8 cellular contexts compared by ENCODE assay signal in genomic region chrX:63506320-63506719, GRCh38.
DNase-seq lines count a peak whose midpoint lies in the region; ATAC-seq lines count a peak whose summit lies in the region.

No MANE protein-coding gene starts in this region.

- DNase-seq in NCI-H2196 (lab: John Stamatoyannopoulos, UW; ENCODE audit: unreplicated experiment) (peak; percentile 4), NCI-H2196 treated with DMSO at 0.1 percent for 48 hours (lab: John Stamatoyannopoulos, UW; ENCODE audit: unreplicated experiment) (no peak), NCI-H1436 (lab: John Stamatoyannopoulos, UW) (peak; percentile 31), dermis blood vessel endothelial cell (peak; percentile 70), renal cortical epithelial cell (ENCODE audit: low read depth) (peak; percentile 34)

- ATAC-seq in GM18517 (IDR thresholded peaks at IDR 0.05; ENCODE audit: unreplicated experiment) (no peak), GM19035 (IDR thresholded peaks at IDR 0.05; ENCODE audit: unreplicated experiment) (no peak), HG02642 (IDR thresholded peaks at IDR 0.05; ENCODE audit: poor library complexity, unreplicated experiment) (no peak)
